ENCODE assay signal across 13 cellular contexts in genomic region chr19:12787458-12787857, GRCh38. TPM values are rescaled to one million over a fixed set of nuclear protein-coding genes. Genes with fewer than 3 reads are reported as not detected.
DNase-seq lines count a peak whose midpoint lies in the region; ATAC-seq and TF ChIP-seq lines count a peak whose summit lies in the region.
"Had no signal": no experiment of that assay in that cellular context is flagged by ENCODE, and none has a peak within 500 bp of the region (broad histone marks: within the 10 kb centered on the region; RNA-seq: fewer than 3 reads in every experiment).

No MANE protein-coding gene starts in this region.

- 72 to 84% (median 77%) methylated on average over 10 of the region's 10 CpGs for WGBS in adrenal gland, 4 donors
- 63 to 67% methylated on average over 7 to 10 of the region's 10 CpGs for WGBS in transverse colon (ENCODE audit: low coverage in 1 of 2), 2 donors

- TF ChIP-seq EP300 in transverse colon (IDR thresholded peaks at IDR 0.05; ENCODE audit: low read depth): no peak

- H3K9me3 ChIP-seq in breast epithelium (no peaks in the 10 kb centered on the region), adrenal gland (replicated peaks in 1 of 3) (no peaks in the 10 kb centered on the region), transverse colon (no peaks in the 10 kb centered on the region)
- H3K9me3 ChIP-seq: HAP-1 had no signal

- no peak overlapping the region for H3K4me3 ChIP-seq in breast epithelium
- H3K4me3 ChIP-seq in adrenal gland: no peak overlapping the region
- H3K4me3 ChIP-seq in transverse colon: no peak overlapping the region
- H3K4me3 ChIP-seq: HAP-1 had no signal

- POLR2A ChIA-PET in MCF 10A (lab: Yijun Ruan, JAX): interaction anchor here (1.6 to 5.0 kb wide), 5 partner anchors 11 to 64 kb away, joined by 5 to 132 read pairs (median 11); partner anchors contain the start of genes HOOK2, PRDX2, RNASEH2A and THSD8
- POLR2A ChIA-PET in naive thymus-derived CD8-positive, alpha-beta T cell (lab: Charles Lee): interaction anchor here (2.9 kb wide), 1 partner anchor 10 kb away, joined by 34 read pairs; no protein-coding TSS in a partner anchor

- H3K4me3 Mint-ChIP-seq in MCF 10A (ENCODE audit: unreplicated experiment): no peak overlapping the region
- peak overlapping the region in 1 of 10 donors; percentile 28 for H3K4me3 Mint-ChIP-seq in naive thymus-derived CD8-positive, alpha-beta T cell

- TF ChIP-seq CTCF in breast epithelium (IDR thresholded peaks at IDR 0.05): no peak
- no peak for TF ChIP-seq CTCF in MCF 10A (IDR thresholded peaks at IDR 0.05; ENCODE audit: unreplicated experiment)
- no peak for TF ChIP-seq CTCF in adrenal gland (IDR thresholded peaks at IDR 0.05)
- TF ChIP-seq CTCF in transverse colon (IDR thresholded peaks at IDR 0.05): no peak

- ATAC-seq in naive thymus-derived CD8-positive, alpha-beta T cell: no peak
- ATAC-seq in HG02798 (IDR thresholded peaks at IDR 0.05; ENCODE audit: poor library complexity, unreplicated experiment): no peak
- ATAC-seq: foreskin keratinocyte had no signal

- peaks cover 24% of the 10 kb centered on the region for H3K4me1 Mint-ChIP-seq in MCF 10A (ENCODE audit: insufficient read depth, unreplicated experiment)
- H3K4me1 Mint-ChIP-seq in naive thymus-derived CD8-positive, alpha-beta T cell: peaks cover 20 to 47% (median 27%) of the 10 kb centered on the region in 4 donors

- no peak overlapping the region for H3K27ac Mint-ChIP-seq in MCF 10A (ENCODE audit: low read depth, unreplicated experiment)
- H3K27ac Mint-ChIP-seq in naive thymus-derived CD8-positive, alpha-beta T cell: peak overlapping the region in 8 of 10 donors; percentile 29 to 98 (median 92)

- H3K36me3 ChIP-seq in breast epithelium (no peaks in the 10 kb centered on the region), adrenal gland (replicated peaks in 1 of 2) (no peaks in the 10 kb centered on the region), transverse colon (no peaks in the 10 kb centered on the region)
- H3K36me3 ChIP-seq: HAP-1 had no signal

- TF ChIP-seq POLR2A in breast epithelium (IDR thresholded peaks at IDR 0.05) (no peak), adrenal gland (IDR thresholded peaks at IDR 0.05) (no peak), transverse colon (IDR thresholded peaks at IDR 0.05) (no peak)

- no peak for DNase-seq in breast epithelium (ENCODE audit: low spot score in 2 of 2)
- no peak for DNase-seq in MCF 10A (ENCODE audit: unreplicated experiment)
- peak in 2 of 7 donors; percentile 20 to 49 for DNase-seq in adrenal gland
- DNase-seq in naive thymus-derived CD8-positive, alpha-beta T cell: no peak
- DNase-seq in transverse colon: no peak
- DNase-seq in stimulated activated CD4-positive, alpha-beta T cell treated with anti-CD3 and anti-CD28 coated beads, Interleukin-2, amount 100 ng/mL, for 24 hours: no peak
- DNase-seq in stimulated activated naive CD4-positive, alpha-beta T cell (lab: John Stamatoyannopoulos, UW): no peak
- DNase-seq: activated gamma-delta T cell, cortex of kidney, foreskin keratinocyte had no signal

- H3K27ac ChIP-seq in breast epithelium (peak overlapping the region; percentile 98 to 100), adrenal gland (peak overlapping the region; percentile 95 to 99 (median 97)), transverse colon (peak overlapping the region; percentile 97 to 99 (median 98))
- H3K27ac ChIP-seq: foreskin keratinocyte had no signal

- no peaks in the 10 kb centered on the region for H3K27me3 Mint-ChIP-seq in MCF 10A (ENCODE audit: insufficient read depth, unreplicated experiment)
- H3K27me3 Mint-ChIP-seq in naive thymus-derived CD8-positive, alpha-beta T cell: peaks cover 0 to 2% (median 0%) of the 10 kb centered on the region in 5 donors

- H3K9me3 Mint-ChIP-seq in MCF 10A (ENCODE audit: unreplicated experiment): no peaks in the 10 kb centered on the region
- no peaks in the 10 kb centered on the region for H3K9me3 Mint-ChIP-seq in naive thymus-derived CD8-positive, alpha-beta T cell

- H3K36me3 Mint-ChIP-seq in MCF 10A (ENCODE audit: insufficient read depth, unreplicated experiment): peaks cover 22% of the 10 kb centered on the region
- no peaks in the 10 kb centered on the region for H3K36me3 Mint-ChIP-seq in naive thymus-derived CD8-positive, alpha-beta T cell

- CTCF ChIA-PET in MCF 10A (lab: Yijun Ruan, JAX): interaction anchor here (0.8 to 3.3 kb wide), 4 partner anchors 10 to 178 kb away, joined by 3 to 41 read pairs (median 4); no protein-coding TSS in a partner anchor

- H3K4me1 ChIP-seq in breast epithelium: peaks cover 18 to 44% of the 10 kb centered on the region in 2 donors
- peaks cover 36 to 61% of the 10 kb centered on the region in 2 donors for H3K4me1 ChIP-seq in adrenal gland (replicated peaks in 1 of 2)
- H3K4me1 ChIP-seq in transverse colon: peaks cover 46 to 77% (median 76%) of the 10 kb centered on the region in 4 donors

- in situ Hi-C loops in transverse colon (cut with MboI; ENCODE audit: low pct_ligation_motif_present in 1 of 4, low pct_unique_long_range_greater_than_20kb in 1 of 4, low sequenced_read_pairs in 3 of 4): no loop called here

- no TSS peak for BruUV-seq in MCF 10A (replicated peaks; lab: Mats Ljungman, UMichigan)

- no peaks in the 10 kb centered on the region for H3K27me3 ChIP-seq in breast epithelium
- no peaks in the 10 kb centered on the region for H3K27me3 ChIP-seq in adrenal gland
- no peaks in the 10 kb centered on the region for H3K27me3 ChIP-seq in transverse colon
- H3K27me3 ChIP-seq: foreskin keratinocyte had no signal

- intact Hi-C loops in breast epithelium (cut with DNase I; ENCODE audit: low total_unique reads): no loop called here
- intact Hi-C loops in MCF 10A (cut with micrococcal nuclease): no loop called here
- intact Hi-C loops in adrenal gland (cut with DNase I): no loop called here
- intact Hi-C loops in transverse colon (cut with DNase I; ENCODE audit: low total_unique reads): loop anchor here (10.0 kb wide), 1 partner anchor 367 kb away; the partner anchor contains the start of genes IER2 and STX10

RNA-seq across cellular contexts. Expression of gene JUNB, which starts 3.8 kb away (rescaled TPM):
- 100 to 1,000 TPM; 108 to 581 (median 320) TPM for total RNA-seq in breast epithelium
- total RNA-seq in MCF 10A (2022): 86.4 and 125 TPM in 2 replicates
- total RNA-seq in adrenal gland: 100 to 1,000 TPM; 194 to 594 (median 354) TPM
- 100 to 1,000 TPM in 2 of 3 donors, 1 to 10 TPM in 1; 4.2 to 291 (median 104) TPM for polyA plus RNA-seq in adrenal gland
- 100 to 1,000 TPM in 1 of 2 experiments, 10 to 100 TPM in 1; 99.1 to 103 TPM for total RNA-seq in naive thymus-derived CD8-positive, alpha-beta T cell
- 1,000 to 10,000 TPM in 2 of 3 donors, 100 to 1,000 TPM in 1; 845 to 1,468 (median 1,203) TPM for polyA plus RNA-seq in naive thymus-derived CD8-positive, alpha-beta T cell
- total RNA-seq in transverse colon: 100 to 1,000 TPM; 386 to 857 (median 664) TPM

RNA-seq across cellular contexts. Expression of gene HOOK2, which starts 12.1 kb away (rescaled TPM):
- 100 to 1,000 TPM in 1 of 3 donors, 10 to 100 TPM in 2; 45.8 to 101 (median 98.6) TPM for total RNA-seq in breast epithelium
- 31.6 and 32.8 TPM in 2 replicates for total RNA-seq in MCF 10A (2022)
- 10 to 100 TPM; 10.2 to 38.3 (median 29.1) TPM for total RNA-seq in adrenal gland
- 10 to 100 TPM in 2 of 3 donors, 1 to 10 TPM in 1; 6.3 to 99.7 (median 69.3) TPM for polyA plus RNA-seq in adrenal gland
- total RNA-seq in naive thymus-derived CD8-positive, alpha-beta T cell: 10 to 100 TPM; 25.2 to 27.0 TPM
- 1 to 10 TPM; 3.0 to 4.3 (median 3.2) TPM for polyA plus RNA-seq in naive thymus-derived CD8-positive, alpha-beta T cell
- 100 to 1,000 TPM; 138 to 387 (median 215) TPM for total RNA-seq in transverse colon

RNA-seq across cellular contexts. Expression of gene PRDX2, which starts 14.1 kb away (rescaled TPM):
- total RNA-seq in breast epithelium: 100 to 1,000 TPM; 150 to 199 (median 199) TPM
- total RNA-seq in MCF 10A (2022): 224 and 295 TPM in 2 replicates
- total RNA-seq in adrenal gland: 1,000 to 10,000 TPM in 2 of 8 donors, 100 to 1,000 TPM in 6; 597 to 1,131 (median 835) TPM
- polyA plus RNA-seq in adrenal gland: 100 to 1,000 TPM; 146 to 957 (median 364) TPM
- total RNA-seq in naive thymus-derived CD8-positive, alpha-beta T cell: 100 to 1,000 TPM; 108 to 112 TPM
- polyA plus RNA-seq in naive thymus-derived CD8-positive, alpha-beta T cell: 100 to 1,000 TPM; 253 to 362 (median 333) TPM
- total RNA-seq in transverse colon: 100 to 1,000 TPM; 172 to 357 (median 198) TPM

RNA-seq across cellular contexts. Expression of gene THSD8, which starts 14.4 kb away (rescaled TPM):
- total RNA-seq in breast epithelium: not detected
- total RNA-seq in MCF 10A (2022): 6.9 and 14.5 TPM in 2 replicates
- total RNA-seq in adrenal gland: 1 to 10 TPM in 4 of 8 donors, not detected in 4; 1.8 to 5.2 (median 4.3) TPM
- 1 to 10 TPM; 3.5 to 5.6 (median 4.4) TPM for polyA plus RNA-seq in adrenal gland
- 1 to 10 TPM in 1 of 2 experiments, not detected in 1; 1.1 TPM for total RNA-seq in naive thymus-derived CD8-positive, alpha-beta T cell
- 1 to 10 TPM in 2 of 3 donors, under 1 TPM in 1; 0.96 to 3.1 (median 1.0) TPM for polyA plus RNA-seq in naive thymus-derived CD8-positive, alpha-beta T cell
- total RNA-seq in transverse colon: 1 to 10 TPM in 1 of 4 donors, not detected in 3; 1.6 TPM
- total RNA-seq: LHCN-M2 had no signal

RNA-seq across cellular contexts. Expression of gene RNASEH2A, which starts 18.9 kb away (rescaled TPM):
- total RNA-seq in breast epithelium (1 to 10 TPM; 5.2 to 8.8 (median 8.5) TPM), MCF 10A (2022) (11.2 and 16.7 TPM in 2 replicates), adrenal gland (1 to 10 TPM; 2.8 to 8.6 (median 6.2) TPM), transverse colon (10 to 100 TPM in 1 of 4 donors, 1 to 10 TPM in 2, not detected in 1; 2.7 to 17.5 (median 4.0) TPM)
- polyA plus RNA-seq in adrenal gland: 1 to 10 TPM; 1.8 to 4.3 (median 3.4) TPM
- 10 to 100 TPM; 12.1 to 12.9 TPM for total RNA-seq in naive thymus-derived CD8-positive, alpha-beta T cell
- 10 to 100 TPM; 16.3 to 22.6 (median 21.9) TPM for polyA plus RNA-seq in naive thymus-derived CD8-positive, alpha-beta T cell
